ENCODE assay signal across 23 cellular contexts in genomic region chr12:23096321-23096720, GRCh38.
DNase-seq lines count a peak whose midpoint lies in the region; ATAC-seq, FAIRE-seq and TF ChIP-seq lines count a peak whose summit lies in the region.
"Had no signal": no experiment of that assay in that cellular context is flagged by ENCODE, and none has a peak within 500 bp of the region (broad histone marks: within the 10 kb centered on the region; RNA-seq: fewer than 3 reads in every experiment).

No MANE protein-coding gene starts in this region.

- H3K27me3 ChIP-seq in RWPE2 (ENCODE audit: insufficient read depth, poor library complexity, severe bottlenecking) (no peaks in the 10 kb centered on the region), bronchial epithelial cell (ENCODE audit: control insufficient read depth, insufficient read depth, low read length) (no peaks in the 10 kb centered on the region), transverse colon (no peaks in the 10 kb centered on the region)
- H3K27me3 ChIP-seq: BLaER1 had no signal

- TF ChIP-seq POLR2A in transverse colon (IDR thresholded peaks at IDR 0.05) = no peak

- FAIRE-seq in bronchial epithelial cell (lab: Jason Lieb, UNC) = no peak
- no peak for FAIRE-seq in D721Med (lab: Jason Lieb, UNC)
- FAIRE-seq: A204.1, GM12891, GM18507 had no signal

- WGBS in transverse colon (ENCODE audit: low coverage in 1 of 2), 2 donors = 97 to 100% methylated on average over 1 of the region's 1 CpG

- in situ Hi-C loops in transverse colon (cut with MboI; ENCODE audit: low pct_ligation_motif_present in 1 of 4, low pct_unique_long_range_greater_than_20kb in 1 of 4, low sequenced_read_pairs in 3 of 4) = no loop called here

- no peak for TF ChIP-seq CTCF in RWPE2 (IDR thresholded peaks at IDR 0.05; ENCODE audit: poor library complexity, severe bottlenecking)
- no peak for TF ChIP-seq CTCF in bronchial epithelial cell (IDR thresholded peaks at IDR 0.05; ENCODE audit: insufficient read depth, low read length, severe bottlenecking)
- no peak for TF ChIP-seq CTCF in retinal pigment epithelial cell (conservative IDR thresholded peaks at IDR 0.05; ENCODE audit: low read depth, low read length)
- no peak for TF ChIP-seq CTCF in D721Med (IDR thresholded peaks at IDR 0.05; ENCODE audit: insufficient read depth, missing control alignments)
- no peak for TF ChIP-seq CTCF in transverse colon (IDR thresholded peaks at IDR 0.05)

- peaks cover 7% of the 10 kb centered on the region for H3K4me1 ChIP-seq in RWPE2 (ENCODE audit: insufficient read depth, poor library complexity, severe bottlenecking)
- no peaks in the 10 kb centered on the region for H3K4me1 ChIP-seq in transverse colon
- H3K4me1 ChIP-seq: BLaER1, Caco-2 had no signal

- no peak for TF ChIP-seq EP300 in transverse colon (IDR thresholded peaks at IDR 0.05; ENCODE audit: low read depth)

- peak; percentile 3 for DNase-seq in HCEC 1CT
- DNase-seq in RWPE2 (ENCODE audit: low spot score) = no peak
- peak; percentile 61 for DNase-seq in bronchial epithelial cell (ENCODE audit: low read depth)
- peak; percentile 80 for DNase-seq in retinal pigment epithelial cell (ENCODE audit: low read depth)
- DNase-seq in D721Med (ENCODE audit: insufficient read length, low spot score) = no peak
- DNase-seq in transverse colon = no peak
- DNase-seq: Caco-2; CD4-positive, CD25-positive, alpha-beta regulatory T cell; CD8-positive, alpha-beta T cell; DMS 273 treated with DMSO at 0.1 percent for 48 hours; DMS79; EL; GDM1; H9; HFFc6 had no signal

- H3K9me3 ChIP-seq in RWPE2 (ENCODE audit: severe bottlenecking) (no peaks in the 10 kb centered on the region), transverse colon (no peaks in the 10 kb centered on the region)
- H3K9me3 ChIP-seq: BLaER1, Caco-2 had no signal

- ATAC-seq in RWPE2 (ENCODE audit: low read depth) = 0 out of 3 replicates have a peak, but pooled peaks have one; percentile 17
- no peak for ATAC-seq in HG02852 (IDR thresholded peaks at IDR 0.05; ENCODE audit: unreplicated experiment)
- ATAC-seq: CD8-positive, alpha-beta T cell; GM23338 had no signal

- H3K4me3 ChIP-seq in RWPE2 (ENCODE audit: severe bottlenecking) (no peak overlapping the region), bronchial epithelial cell (ENCODE audit: low read depth, low read length) (no peak overlapping the region), retinal pigment epithelial cell (ENCODE audit: low read length) (no peak overlapping the region), transverse colon (no peak overlapping the region)
- H3K4me3 ChIP-seq: BLaER1, GM23338 had no signal

- intact Hi-C loops in transverse colon (cut with DNase I; ENCODE audit: low total_unique reads) = no loop called here

- H3K36me3 ChIP-seq in RWPE2 (ENCODE audit: low read depth) = no peaks in the 10 kb centered on the region
- H3K36me3 ChIP-seq in bronchial epithelial cell (ENCODE audit: control insufficient read depth, insufficient read depth, low read length) = no peaks in the 10 kb centered on the region
- no peaks in the 10 kb centered on the region for H3K36me3 ChIP-seq in transverse colon
- H3K36me3 ChIP-seq: BLaER1 had no signal

- H3K27ac ChIP-seq in RWPE2 (ENCODE audit: poor library complexity, severe bottlenecking) = no peak overlapping the region
- H3K27ac ChIP-seq in transverse colon = no peak overlapping the region
- H3K27ac ChIP-seq: 22Rv1, BLaER1, C4-2B had no signal

Comparison
In these comparisons a context has a peak if more than half of its experiments do, and no peak if none do; other contexts are left out.
1. DNase-seq: peak in HCEC 1CT (single experiment), bronchial epithelial cell (single experiment) and retinal pigment epithelial cell (single experiment); none in RWPE2 (single experiment), D721Med (single experiment) and transverse colon (single experiment).